In the genomic region with DNA sequence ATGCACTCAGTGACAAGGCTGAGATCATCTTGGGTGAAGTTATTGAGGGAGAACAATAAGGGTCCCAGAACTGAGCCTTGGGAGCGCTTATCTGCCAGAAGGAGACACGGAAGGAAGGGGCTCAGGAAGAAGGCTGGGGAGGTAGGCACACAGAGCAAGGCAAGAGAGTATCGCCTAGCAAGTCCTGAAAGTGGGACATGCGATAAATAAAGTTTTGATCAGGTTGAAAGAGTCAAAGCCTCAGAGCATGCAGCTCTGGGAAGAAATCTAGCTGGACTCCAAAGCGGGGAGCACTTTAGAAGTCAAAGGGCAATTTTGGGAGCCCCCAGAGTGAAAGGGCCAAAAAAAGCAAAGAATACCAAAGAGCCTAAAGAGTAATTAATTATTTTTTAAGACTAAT, we compare ENCODE assay signal across 19 cellular contexts. TPM values are rescaled to one million over a fixed set of nuclear protein-coding genes. Genes with fewer than 3 reads are reported as not detected.
DNase-seq lines count a peak whose midpoint lies in the region; ATAC-seq and TF ChIP-seq lines count a peak whose summit lies in the region.
"Had no signal": no experiment of that assay in that cellular context is flagged by ENCODE, and none has a peak within 500 bp of the region (broad histone marks: within the 10 kb centered on the region; RNA-seq: fewer than 3 reads in every experiment).

No MANE protein-coding gene starts in this region.

- H4K20me1 ChIP-seq in PC-3 (ENCODE audit: low read length), result no peaks in the 10 kb centered on the region

- H3K9me3 Mint-ChIP-seq in MCF 10A (ENCODE audit: unreplicated experiment) (no peaks in the 10 kb centered on the region), mesothelial cell of epicardium (peaks cover 4% of the 10 kb centered on the region), type B pancreatic cell (peaks cover 4% of the 10 kb centered on the region)

- intact Hi-C loops in PC-3 (cut with micrococcal nuclease) (no loop called here), MCF 10A (cut with micrococcal nuclease) (loop anchor here (1.0 kb wide), 1 partner anchor 8 kb away; no protein-coding TSS in a partner anchor), vagina (cut with DNase I) (no loop called here)

- H2AFZ ChIP-seq in PC-3 (ENCODE audit: low read length), result no peak overlapping the region

- DNase-seq in PC-3, result no peak
- DNase-seq in MCF 10A (ENCODE audit: unreplicated experiment), result no peak
- DNase-seq in mesothelial cell of epicardium (ENCODE audit: low spot score in 2 of 2, unreplicated experiment in 2 of 2), result no peak
- no peak for DNase-seq in type B pancreatic cell (ENCODE audit: extremely low spot score, unreplicated experiment)
- DNase-seq in activated T-cell treated with anti-CD3 and anti-CD28 coated beads, Interleukin-2, amount 50 U/mL, for 48 hours, result no peak
- DNase-seq in Ammon's horn (ENCODE audit: low spot score), result no peak
- DNase-seq in vagina (ENCODE audit: extremely low spot score in 2 of 2), result no peak
- DNase-seq: ACHN, AML-193, DMS53, HCEC 1CT, NCI-H1417 treated with DMSO at 0.1 percent for 48 hours, NCI-H2029 treated with DMSO at 0.1 percent for 48 hours, NCI-H2171 treated with DMSO at 0.1 percent for 48 hours, NCI-H446 treated with DMSO at 0.1 percent for 48 hours had no signal

- H3K9me3 ChIP-seq in PC-3 (ENCODE audit: low read length), result no peaks in the 10 kb centered on the region
- no peaks in the 10 kb centered on the region for H3K9me3 ChIP-seq in vagina

- no peak for TF ChIP-seq POLR2A in vagina (IDR thresholded peaks at IDR 0.05)

- H3K27me3 ChIP-seq in PC-3 (ENCODE audit: low read length), result no peaks in the 10 kb centered on the region
- H3K27me3 ChIP-seq in vagina, result no peaks in the 10 kb centered on the region

- peak overlapping the region; percentile 29; the same call in 1 of the 2 replicates for H3K4me2 ChIP-seq in PC-3 (ENCODE audit: low read length)

- H3K9me2 ChIP-seq in PC-3 (replicated peaks; ENCODE audit: low read length), result no peaks in the 10 kb centered on the region

- no peak for TF ChIP-seq CTCF in PC-3 (conservative IDR thresholded peaks at IDR 0.05; ENCODE audit: low read depth, low read length)
- TF ChIP-seq CTCF in MCF 10A (IDR thresholded peaks at IDR 0.05; ENCODE audit: unreplicated experiment), result no peak
- TF ChIP-seq CTCF in mesothelial cell of epicardium (IDR thresholded peaks at IDR 0.05; ENCODE audit: unreplicated experiment), result no peak
- TF ChIP-seq CTCF in type B pancreatic cell (conservative IDR thresholded peaks at IDR 0.05), result no peak
- TF ChIP-seq CTCF in vagina (IDR thresholded peaks at IDR 0.05), result no peak

- H3K4me1 ChIP-seq in PC-3 (ENCODE audit: insufficient read depth, low read length), result peaks cover 45% of the 10 kb centered on the region
- no peaks in the 10 kb centered on the region for H3K4me1 ChIP-seq in vagina

- H3K27ac ChIP-seq in PC-3 (ENCODE audit: low read length), result peak overlapping the region; percentile 90
- H3K27ac ChIP-seq in vagina, result no peak overlapping the region
- H3K27ac ChIP-seq: SK-N-MC had no signal

- peak overlapping the region; percentile 29; the same call in 1 of the 2 replicates for H3K9ac ChIP-seq in PC-3 (ENCODE audit: low read length)

- CTCF ChIA-PET in PC-3 (lab: Charles Lee), result interaction anchor here (0.6 to 0.8 kb wide), 2 partner anchors 11 to 474 kb away, joined by 3 to 4 read pairs; no protein-coding TSS in a partner anchor
- CTCF ChIA-PET in MCF 10A (lab: Yijun Ruan, JAX), result interaction anchor here (0.6 to 1.1 kb wide), 2 partner anchors 53 to 143 kb away, joined by 4 to 5 read pairs; no protein-coding TSS in a partner anchor

- H3K4me3 ChIP-seq in PC-3 (ENCODE audit: low read length) (no peak overlapping the region), vagina (no peak overlapping the region)
- H3K4me3 ChIP-seq: SK-N-MC had no signal

- H3K36me3 Mint-ChIP-seq in MCF 10A (ENCODE audit: insufficient read depth, unreplicated experiment), result no peaks in the 10 kb centered on the region
- peaks cover 19% of the 10 kb centered on the region for H3K36me3 Mint-ChIP-seq in mesothelial cell of epicardium
- H3K36me3 Mint-ChIP-seq in type B pancreatic cell, result peaks cover 14% of the 10 kb centered on the region
- H3K36me3 Mint-ChIP-seq: IgD-negative memory B cell had no signal

- no peaks in the 10 kb centered on the region for H3K79me2 ChIP-seq in PC-3 (ENCODE audit: low read length)

- POLR2A ChIA-PET in PC-3 (lab: Charles Lee; ENCODE audit: unreplicated experiment), result interaction anchor here (0.6 to 0.9 kb wide), 2 partner anchors 17 to 36 kb away, joined by 3 to 7 read pairs; a partner anchor contains a TSS
- POLR2A ChIA-PET in MCF 10A (lab: Yijun Ruan, JAX), result no interaction called here

- no peaks in the 10 kb centered on the region for H3K36me3 ChIP-seq in PC-3 (ENCODE audit: low read depth, low read length)
- no peaks in the 10 kb centered on the region for H3K36me3 ChIP-seq in vagina

- peaks cover 35% of the 10 kb centered on the region for H3K4me1 Mint-ChIP-seq in MCF 10A (ENCODE audit: insufficient read depth, unreplicated experiment)
- no peaks in the 10 kb centered on the region for H3K4me1 Mint-ChIP-seq in mesothelial cell of epicardium
- peaks cover 5% of the 10 kb centered on the region for H3K4me1 Mint-ChIP-seq in type B pancreatic cell (ENCODE audit: unreplicated experiment)
- H3K4me1 Mint-ChIP-seq: IgD-negative memory B cell had no signal

- no peak overlapping the region for H3K4me3 Mint-ChIP-seq in MCF 10A (ENCODE audit: unreplicated experiment)
- H3K4me3 Mint-ChIP-seq in mesothelial cell of epicardium, result no peak overlapping the region
- no peak overlapping the region for H3K4me3 Mint-ChIP-seq in type B pancreatic cell
- H3K4me3 Mint-ChIP-seq: IgD-negative memory B cell had no signal

- H3K27ac Mint-ChIP-seq in MCF 10A (ENCODE audit: low read depth, unreplicated experiment) (peak overlapping the region; percentile 78), mesothelial cell of epicardium (peak overlapping the region; percentile 28), type B pancreatic cell (peak overlapping the region; percentile 10)
- H3K27ac Mint-ChIP-seq: IgD-negative memory B cell had no signal

- TSS peak; percentile 35 for BruUV-seq in PC-3 (replicated peaks; lab: Mats Ljungman, UMichigan)
- no TSS peak for BruUV-seq in MCF 10A (replicated peaks; lab: Mats Ljungman, UMichigan)

- peaks cover 3% of the 10 kb centered on the region for H3F3A ChIP-seq in PC-3 (ENCODE audit: low read length, unreplicated experiment)

- no peak for ATAC-seq in PC-3
- ATAC-seq: Panc1, Right ventricle myocardium inferior had no signal

- H3K27me3 Mint-ChIP-seq in MCF 10A (ENCODE audit: insufficient read depth, unreplicated experiment) (no peaks in the 10 kb centered on the region), mesothelial cell of epicardium (ENCODE audit: low read depth) (no peaks in the 10 kb centered on the region), type B pancreatic cell (no peaks in the 10 kb centered on the region)

RNA-seq across cellular contexts. Expression of a gene that starts 17.7 kb away (rescaled TPM):
- total RNA-seq in PC-3 (2014; rRNA removed), result 223 and 263 TPM in 2 replicates
- 260 and 272 TPM in 2 replicates for total RNA-seq in MCF 10A (2022)
- 86.1 to 90.2 TPM (median 87.2 TPM) in 3 replicates for total RNA-seq in mesothelial cell of epicardium
- 56.6 and 135 TPM in 2 replicates for total RNA-seq in type B pancreatic cell (ENCODE audit: low replicate concordance)
- total RNA-seq in vagina, result 11.8 TPM

Comparison
In these comparisons a context has a peak if more than half of its experiments do, and no peak if none do; other contexts are left out.
1. H3K27ac Mint-ChIP-seq: peak in every context shown above with its lines; median percentile 78 in MCF 10A; 28 in mesothelial cell of epicardium; 10 in type B pancreatic cell.